ENCODE assay signal across 8 cellular contexts in the genomic region with DNA sequence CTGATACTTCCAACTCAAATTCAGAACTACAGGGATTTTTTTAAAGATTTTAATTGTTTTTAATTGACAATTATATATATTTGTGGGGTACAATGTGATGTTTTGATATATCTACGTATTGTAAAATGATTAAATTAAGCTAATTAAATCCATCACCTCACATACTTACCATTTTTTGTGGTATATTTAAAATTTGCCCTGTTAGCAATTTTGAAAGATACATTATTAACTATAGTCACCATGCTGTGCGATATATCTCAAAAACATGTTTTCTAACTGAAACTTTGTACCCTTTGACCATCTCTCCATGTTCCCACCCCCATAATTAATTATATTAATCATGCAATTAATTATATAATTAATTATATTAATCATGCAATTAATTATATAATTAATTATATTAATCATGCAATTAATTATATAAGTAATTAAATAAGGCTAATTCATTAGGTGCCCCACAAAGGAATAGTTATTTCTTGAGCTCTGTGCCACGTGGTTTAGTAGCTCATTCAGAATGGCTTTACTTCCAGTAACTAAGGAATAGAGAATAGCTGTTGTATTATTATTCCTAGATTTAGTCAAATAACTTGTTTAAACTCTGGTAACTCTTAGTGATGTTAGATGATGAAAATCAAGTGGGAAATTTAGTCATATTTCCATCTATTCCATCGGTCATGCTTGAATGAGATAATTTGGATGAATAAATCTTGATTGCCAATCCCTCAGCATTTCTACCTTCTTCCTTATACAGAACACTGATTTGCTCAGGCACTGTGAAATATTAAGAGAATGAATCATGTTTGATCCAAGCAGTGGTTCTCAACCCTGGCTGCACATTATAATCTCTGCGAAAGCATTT. TPM values are rescaled to one million over a fixed set of nuclear protein-coding genes. Genes with fewer than 3 reads are reported as not detected.
DNase-seq lines count a peak whose midpoint lies in the region; ATAC-seq, FAIRE-seq and TF ChIP-seq lines count a peak whose summit lies in the region.

No MANE protein-coding gene starts in this region.

- TF ChIP-seq POLR2A in endothelial cell of umbilical vein (IDR thresholded peaks at IDR 0.05; ENCODE audit: low read depth, low read length) (no peak), sigmoid colon (IDR thresholded peaks at IDR 0.05) (no peak)

- no peaks in the 10 kb centered on the region for H3K9me2 ChIP-seq in PC-9 (ENCODE audit: insufficient read depth)

- BruUV-seq in PC-9 (replicated peaks; lab: Mats Ljungman, UMichigan) (no TSS peak), endothelial cell of umbilical vein (replicated peaks; lab: Mats Ljungman, UMichigan) (no TSS peak)

- FAIRE-seq in endothelial cell of umbilical vein (lab: Jason Lieb, UNC) (no peak), pancreas (lab: Jason Lieb, UNC) (peak; percentile 89)

- WGBS in pancreas, 2 donors, result 41 to 44% methylated on average over 5 of the region's 5 CpGs
- WGBS in sigmoid colon, 2 donors, result 44 to 58% methylated on average over 5 of the region's 5 CpGs

- H3K27me3 ChIP-seq in PC-9 (ENCODE audit: insufficient read depth, low read depth) (no peaks in the 10 kb centered on the region), endothelial cell of umbilical vein (ENCODE audit: control insufficient read depth in 2 of 2, insufficient read depth in 2 of 2, low read length in 2 of 2) (peaks cover 0 to 2% of the 10 kb centered on the region in 2 experiments), pancreas (peaks cover 0 to 3% (median 0%) of the 10 kb centered on the region in 4 donors), sigmoid colon (no peaks in the 10 kb centered on the region)

- H3F3A ChIP-seq in PC-9 (ENCODE audit: insufficient read depth, low read depth), result no peaks in the 10 kb centered on the region

- CTCF ChIA-PET in PC-9 (lab: Charles Lee), result interaction anchor here (0.6 to 2.1 kb wide), 4 partner anchors 91 to 245 kb away, joined by 3 to 18 read pairs (median 4); no protein-coding TSS in a partner anchor
- CTCF ChIA-PET in endothelial cell of umbilical vein (lab: Charles Lee), result interaction anchor here (0.7 to 4.9 kb wide), 24 partner anchors 10 to 249 kb away, joined by 3 to 94 read pairs (median 8); partner anchors contain the start of gene PHF3

- no peak for TF ChIP-seq EP300 in sigmoid colon (IDR thresholded peaks at IDR 0.05)

- H3K4me2 ChIP-seq in PC-9 (peak overlapping the region; percentile 84), endothelial cell of umbilical vein (ENCODE audit: insufficient read depth, low read length) (peak overlapping the region; percentile 87)

- H3K79me2 ChIP-seq in PC-9 (ENCODE audit: low read depth), result no peaks in the 10 kb centered on the region
- H3K79me2 ChIP-seq in endothelial cell of umbilical vein (ENCODE audit: control insufficient read depth, insufficient read depth, low read length), result no peaks in the 10 kb centered on the region

- H3K4me1 ChIP-seq in PC-9 (replicated peaks; ENCODE audit: insufficient read depth) (peaks cover 7% of the 10 kb centered on the region), endothelial cell of umbilical vein (ENCODE audit: control insufficient read depth, extremely low read depth, insufficient read depth, low read length) (peaks cover 2% of the 10 kb centered on the region), pancreas (no peaks in the 10 kb centered on the region), sigmoid colon (peaks cover 0 to 7% (median 5%) of the 10 kb centered on the region in 4 donors)

- H3K4me3 ChIP-seq in PC-9, result peak overlapping the region; percentile 57
- no peak overlapping the region for H3K4me3 ChIP-seq in endothelial cell of umbilical vein (replicated peaks in 1 of 3; ENCODE audit: insufficient read depth in 1 of 3, low read depth in 1 of 3, low read length in 3 of 3)
- H3K4me3 ChIP-seq in pancreas, result peak overlapping the region in 2 of 4 donors; percentile 43 to 49
- H3K4me3 ChIP-seq in sigmoid colon, result no peak overlapping the region

- ATAC-seq in GM19351 (IDR thresholded peaks at IDR 0.05; ENCODE audit: unreplicated experiment), result peak; percentile 1
- peak; percentile 30 to 80 (median 56) for ATAC-seq in pancreas

- DNase-seq in PC-9 (peak in 1 of 2 experiments; percentile 58), endothelial cell of umbilical vein (ENCODE audit: low read depth, low spot score) (no peak), pancreas (no peak), NCI-H1436 treated with DMSO at 0.1 percent for 48 hours (lab: John Stamatoyannopoulos, UW) (no peak), NCI-H446 (lab: John Stamatoyannopoulos, UW) (no peak), sigmoid colon (no peak)
- DNase-seq in stimulated activated CD4-positive, alpha-beta T cell treated with anti-CD3 and anti-CD28 coated beads, Interleukin-1b, Interleukin-23, amount 100 ng/mL, for 48 hours, result no peak

- H2AFZ ChIP-seq in PC-9 (peak overlapping the region; percentile 80), endothelial cell of umbilical vein (ENCODE audit: low read depth, low read length) (peak overlapping the region; percentile 72)

- POLR2A ChIA-PET in PC-9 (lab: Charles Lee; ENCODE audit: unreplicated experiment), result interaction anchor here (0.7 kb wide), 1 partner anchor 246 kb away, joined by 4 read pairs; no protein-coding TSS in a partner anchor
- POLR2A ChIA-PET in endothelial cell of umbilical vein (lab: Charles Lee), result no interaction called here

- H3K9me3 ChIP-seq in PC-9 (ENCODE audit: insufficient read depth, low read depth), result no peaks in the 10 kb centered on the region
- H3K9me3 ChIP-seq in endothelial cell of umbilical vein (replicated peaks; ENCODE audit: control insufficient read depth, insufficient read depth, low read length), result no peaks in the 10 kb centered on the region
- H3K9me3 ChIP-seq in pancreas, result no peaks in the 10 kb centered on the region
- no peaks in the 10 kb centered on the region for H3K9me3 ChIP-seq in sigmoid colon

- H3K27ac ChIP-seq in PC-9 (no peak overlapping the region), endothelial cell of umbilical vein (ENCODE audit: insufficient read depth, low read depth, low read length) (no peak overlapping the region), pancreas (peak overlapping the region in 2 of 4 donors; percentile 62 to 80), sigmoid colon (no peak overlapping the region)

- H4K20me1 ChIP-seq in PC-9 (ENCODE audit: insufficient read depth), result no peaks in the 10 kb centered on the region
- no peaks in the 10 kb centered on the region for H4K20me1 ChIP-seq in endothelial cell of umbilical vein (replicated peaks; ENCODE audit: control insufficient read depth, extremely low read depth, insufficient read depth, low read length)

- dilution Hi-C loops in endothelial cell of umbilical vein (cut with MboI; ENCODE audit: extremely low pct_ligation_motif_present, low sequenced_read_pairs), result no loop called here

- H3K9me1 ChIP-seq in endothelial cell of umbilical vein (replicated peaks; ENCODE audit: control insufficient read depth, extremely low read depth, insufficient read depth, low read length), result no peaks in the 10 kb centered on the region

- no peak overlapping the region for H3K9ac ChIP-seq in endothelial cell of umbilical vein (replicated peaks; ENCODE audit: extremely low read depth, insufficient read depth, low read length)

- no peak for TF ChIP-seq CTCF in PC-9 (conservative IDR thresholded peaks at IDR 0.05)
- TF ChIP-seq CTCF in endothelial cell of umbilical vein (IDR thresholded peaks at IDR 0.05; ENCODE audit: extremely low read depth in 1 of 2, insufficient read depth in 1 of 2, low read depth in 1 of 2, low read length in 2 of 2), result no peak
- no peak for TF ChIP-seq CTCF in pancreas (IDR thresholded peaks at IDR 0.05)
- TF ChIP-seq CTCF in sigmoid colon (IDR thresholded peaks at IDR 0.05), result no peak

- intact Hi-C loops in PC-9 (cut with micrococcal nuclease; ENCODE audit: unreplicated experiment) (loop anchor here (5.0 kb wide), 1 partner anchor 105 kb away; no protein-coding TSS in a partner anchor), endothelial cell of umbilical vein (cut with micrococcal nuclease) (no loop called here), pancreas (cut with DNase I) (loop anchor here in 2 of 3 donors (10.0 kb wide), 1 partner anchor 167 kb away; no protein-coding TSS in a partner anchor), sigmoid colon (cut with DNase I) (no loop called here)

- no peaks in the 10 kb centered on the region for H3K36me3 ChIP-seq in PC-9 (ENCODE audit: low read depth)
- no peaks in the 10 kb centered on the region for H3K36me3 ChIP-seq in endothelial cell of umbilical vein (ENCODE audit: control insufficient read depth in 2 of 2, extremely low read depth in 1 of 2, insufficient read depth in 2 of 2, low read length in 2 of 2)
- no peaks in the 10 kb centered on the region for H3K36me3 ChIP-seq in pancreas
- no peaks in the 10 kb centered on the region for H3K36me3 ChIP-seq in sigmoid colon

RNA-seq across cellular contexts. Expression of gene PTP4A1, which starts 25.1 kb away (rescaled TPM):
- 46.4 and 63.8 TPM in 2 replicates for total RNA-seq in PC-9 (2021)
- 58.4 and 65.1 TPM in 2 replicates for total RNA-seq in endothelial cell of umbilical vein
- 3.6 and 10.8 TPM in 2 replicates for polyA plus RNA-seq in endothelial cell of umbilical vein
- 12.3 TPM in 2 replicates for polyA plus RNA-seq in endothelial cell of umbilical vein (2011; cell fraction: cytosol; rRNA removed)
- 7.1 and 9.0 TPM in 2 replicates for polyA plus RNA-seq in endothelial cell of umbilical vein (2011; cell fraction: nucleus; rRNA removed)
- 41.1 and 81.1 TPM in 2 replicates for polyA plus RNA-seq in endothelial cell of umbilical vein (2012)
- polyA minus RNA-seq in endothelial cell of umbilical vein, result 10.3 and 17.2 TPM in 2 replicates
- 200 TPM for polyA minus RNA-seq in endothelial cell of umbilical vein (2011; cell fraction: cytosol; rRNA and poly(A)+ RNA removed)
- polyA minus RNA-seq in endothelial cell of umbilical vein (2011; cell fraction: nucleus; rRNA and poly(A)+ RNA removed), result 24.1 and 33.9 TPM in 2 replicates
- total RNA-seq in pancreas, result 10 to 100 TPM; 24.8 to 77.8 (median 40.7) TPM
- 10 to 100 TPM in 1 of 2 donors, 1 to 10 TPM in 1; 5.4 to 13.7 TPM for polyA plus RNA-seq in pancreas
- 10 to 100 TPM; 21.4 to 56.6 (median 42.2) TPM for total RNA-seq in sigmoid colon
- polyA plus RNA-seq in sigmoid colon, result 100 to 1,000 TPM in 1 of 3 donors, 10 to 100 TPM in 2; 39.5 to 173 (median 63.1) TPM

RNA-seq across cellular contexts. Expression of gene PHF3, which starts 38.2 kb away (rescaled TPM):
- total RNA-seq in PC-9 (2021) (59.8 and 67.1 TPM in 2 replicates), endothelial cell of umbilical vein (29.6 and 29.9 TPM in 2 replicates), pancreas (10 to 100 TPM; 26.9 to 42.9 (median 31.7) TPM), sigmoid colon (10 to 100 TPM; 59.6 to 80.5 (median 77.4) TPM)
- polyA plus RNA-seq in endothelial cell of umbilical vein (3.9 and 4.6 TPM in 2 replicates), pancreas (1 to 10 TPM; 5.4 to 9.6 TPM), sigmoid colon (10 to 100 TPM in 2 of 3 donors, 1 to 10 TPM in 1; 9.7 to 15.8 (median 12.0) TPM)
- polyA plus RNA-seq in endothelial cell of umbilical vein (2011; cell fraction: cytosol; rRNA removed), result 7.1 and 7.2 TPM in 2 replicates
- 14.5 and 18.0 TPM in 2 replicates for polyA plus RNA-seq in endothelial cell of umbilical vein (2011; cell fraction: nucleus; rRNA removed)
- 11.9 and 18.6 TPM in 2 replicates for polyA plus RNA-seq in endothelial cell of umbilical vein (2012)
- polyA minus RNA-seq in endothelial cell of umbilical vein, result 15.2 and 20.6 TPM in 2 replicates
- 32.4 TPM for polyA minus RNA-seq in endothelial cell of umbilical vein (2011; cell fraction: cytosol; rRNA and poly(A)+ RNA removed)
- 49.1 and 56.3 TPM in 2 replicates for polyA minus RNA-seq in endothelial cell of umbilical vein (2011; cell fraction: nucleus; rRNA and poly(A)+ RNA removed)

Comparison
In these comparisons a context has a peak if more than half of its experiments do, and no peak if none do; other contexts are left out.
1. intact Hi-C loops: an anchor here in PC-9 (5.0 kb wide) and pancreas (10.0 kb wide); none called in endothelial cell of umbilical vein and sigmoid colon.